Comparison of ENCODE assay signal across 8 cellular contexts in genomic region chr5:126449751-126450271, GRCh38. TPM values are rescaled to one million over a fixed set of nuclear protein-coding genes. Genes with fewer than 3 reads are reported as not detected.
DNase-seq lines count a peak whose midpoint lies in the region; ATAC-seq, FAIRE-seq and TF ChIP-seq lines count a peak whose summit lies in the region.

No MANE protein-coding gene starts in this region.

- H3K9me3 ChIP-seq in DND-41 (ENCODE audit: insufficient read depth, low read length, severe bottlenecking) (no peaks in the 10 kb centered on the region), small intestine (ENCODE audit: control insufficient read depth, low read depth) (no peaks in the 10 kb centered on the region)

- ATAC-seq in DND-41 (ENCODE audit: insufficient read depth, low read depth) (peak; percentile 86), GM21576 (IDR thresholded peaks at IDR 0.05; ENCODE audit: unreplicated experiment) (peak; percentile 89)

- TF ChIP-seq CTCF in DND-41 (IDR thresholded peaks at IDR 0.05; ENCODE audit: borderline replicate concordance, extremely low read depth, low read length, poor library complexity, severe bottlenecking) (no peak), fibroblast of the aortic adventitia (IDR thresholded peaks at IDR 0.05; ENCODE audit: insufficient read depth, low read length) (no peak)

- H4K20me1 ChIP-seq in DND-41 (ENCODE audit: insufficient read depth, low read length), result no peaks in the 10 kb centered on the region

- H3K4me1 ChIP-seq in DND-41 (ENCODE audit: insufficient read depth, low read length) (peaks cover 33% of the 10 kb centered on the region), small intestine (ENCODE audit: control insufficient read depth in 2 of 2, insufficient read depth in 1 of 2, low read depth in 1 of 2, low read length in 1 of 2) (peaks cover 6 to 9% of the 10 kb centered on the region in 2 donors)

- peak overlapping the region; percentile 80 for H3K27ac ChIP-seq in DND-41 (ENCODE audit: low read length)
- peak overlapping the region; percentile 62 to 97 for H3K27ac ChIP-seq in small intestine (ENCODE audit: low read depth in 1 of 2, low read length in 1 of 2)

- H3K4me3 ChIP-seq in DND-41 (ENCODE audit: low read depth in 1 of 2, low read length in 2 of 2), result peak overlapping the region; percentile 1 to 47; a peak in 3 of 4 replicates
- no peak overlapping the region for H3K4me3 ChIP-seq in fibroblast of the aortic adventitia (ENCODE audit: low read depth, low read length)
- H3K4me3 ChIP-seq in small intestine (ENCODE audit: low read depth in 1 of 2, low read length in 2 of 2), result no peak overlapping the region

- H3K79me2 ChIP-seq in DND-41 (ENCODE audit: insufficient read depth, low read length), result no peaks in the 10 kb centered on the region

- WGBS in small intestine, 3 donors, result 34 to 51% (median 47%) methylated on average over 8 of the region's 8 CpGs

- H2AFZ ChIP-seq in DND-41 (ENCODE audit: low read depth, low read length), result peak overlapping the region; percentile 66

- no peak for FAIRE-seq in small intestine (lab: Jason Lieb, UNC)

- DNase-seq in DND-41 (peak; percentile 46), LoVo (ENCODE audit: low spot score) (peak; percentile 63), activated T-cell treated with anti-CD3 and anti-CD28 coated beads for 4 hours (peak; percentile 36), fibroblast of the aortic adventitia (ENCODE audit: low read depth) (peak; percentile 37), small intestine (peak; percentile 54), NCI-H1930 (lab: John Stamatoyannopoulos, UW) (no peak), NCI-H524 (lab: John Stamatoyannopoulos, UW) (no peak)

- peak overlapping the region; percentile 68 for H3K4me2 ChIP-seq in DND-41 (ENCODE audit: insufficient read depth, low read length)

- H3K9ac ChIP-seq in DND-41 (ENCODE audit: low read depth, low read length), result peak overlapping the region; percentile 48

- H3K27me3 ChIP-seq in DND-41 (ENCODE audit: insufficient read depth, low read length, poor library complexity) (no peaks in the 10 kb centered on the region), small intestine (ENCODE audit: control insufficient read depth in 2 of 2, insufficient read depth in 2 of 2, low read length in 2 of 2) (no peaks in the 10 kb centered on the region)

- H3K36me3 ChIP-seq in DND-41 (ENCODE audit: insufficient read depth, low read length), result no peaks in the 10 kb centered on the region
- no peaks in the 10 kb centered on the region for H3K36me3 ChIP-seq in small intestine (ENCODE audit: control insufficient read depth in 2 of 2, insufficient read depth in 2 of 2, low read length in 2 of 2)

RNA-seq across cellular contexts. Expression of gene GRAMD2B, which starts 26.6 kb away (rescaled TPM):
- total RNA-seq in fibroblast of the aortic adventitia (ENCODE audit: low replicate concordance), result 13.5 and 23.5 TPM in 2 replicates
- 10 to 100 TPM; 13.7 to 24.4 (median 16.5) TPM for polyA plus RNA-seq in small intestine

Comparison
In these comparisons a context has a peak if more than half of its experiments do, and no peak if none do; other contexts are left out.
1. DNase-seq: peak in DND-41 (single experiment), LoVo (single experiment), activated T-cell treated with anti-CD3 and anti-CD28 coated beads for 4 hours (single experiment), fibroblast of the aortic adventitia (single experiment) and small intestine (single experiment); none in NCI-H1930 (0 of 2) and NCI-H524 (0 of 2).
2. H3K4me3 ChIP-seq: peak in DND-41 (2 of 2); none in fibroblast of the aortic adventitia (single experiment) and small intestine (0 of 2).